ENCODE assay signal across 1 cellular context in the genomic region with DNA sequence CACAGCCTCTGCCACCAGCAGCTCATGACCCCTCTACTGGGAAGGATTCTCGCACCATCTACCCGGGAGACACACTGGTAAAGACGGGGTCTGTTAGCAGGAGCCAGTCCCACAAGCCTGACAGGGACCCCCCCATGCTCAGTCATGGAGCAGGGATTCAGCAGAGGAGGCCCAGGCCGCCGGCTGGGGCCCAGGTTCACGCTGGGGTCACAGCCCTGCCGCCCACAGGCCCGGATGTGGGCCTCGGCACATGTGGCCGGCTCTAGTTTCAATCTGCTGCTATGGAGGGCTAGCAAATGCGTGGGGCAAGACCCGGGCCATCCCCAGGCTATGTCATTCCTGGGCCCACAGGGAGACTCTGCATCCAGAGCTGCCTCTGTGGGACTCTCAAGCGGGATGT.
TF ChIP-seq lines count a peak whose summit lies in the region.

No MANE protein-coding gene starts in this region.

TF ChIP-seq in K562, 482 proteins besides CTCF, POLR2A, EP300 and RAD21 (continued from another document):
- TF ChIP-seq, protein P1, sequence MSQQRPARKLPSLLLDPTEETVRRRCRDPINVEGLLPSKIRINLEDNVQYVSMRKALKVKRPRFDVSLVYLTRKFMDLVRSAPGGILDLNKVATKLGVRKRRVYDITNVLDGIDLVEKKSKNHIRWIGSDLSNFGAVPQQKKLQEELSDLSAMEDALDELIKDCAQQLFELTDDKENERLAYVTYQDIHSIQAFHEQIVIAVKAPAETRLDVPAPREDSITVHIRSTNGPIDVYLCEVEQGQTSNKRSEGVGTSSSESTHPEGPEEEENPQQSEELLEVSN (IDR thresholded peaks at IDR 0.05; ENCODE audit: borderline replicate concordance in 1 of 2, extremely low read depth in 1 of 2, insufficient read depth in 1 of 2, insufficient read length in 1 of 2, low read depth in 1 of 2, low read length in 1 of 2, poor library complexity in 1 of 2, severe bottlenecking in 1 of 2) = peak in 1 of 2 experiments; percentile 34
- TF ChIP-seq EGR1 (conservative IDR thresholded peaks at IDR 0.05) = peak; percentile 41
